22 cellular contexts compared by ENCODE assay signal in genomic region chr5:158847772-158848171, GRCh38.
"Had no signal": no experiment of that assay in that cellular context is flagged by ENCODE, and none has a peak within 500 bp of the region (broad histone marks: within the 10 kb centered on the region; RNA-seq: fewer than 3 reads in every experiment).

No MANE protein-coding gene starts in this region.

- H3K36me3 ChIP-seq: left ventricle myocardium inferior, right atrium auricular region, suprapubic skin, tibial nerve, uterus had no signal

- H3K36me3 Mint-ChIP-seq: activated CD8-positive, alpha-beta memory T cell treated with anti-CD3 and anti-CD28 coated beads, Interleukin-2, amount 10 ng/mL, durations not matched to agents 7 days and 5 days; brain; mesothelial cell of epicardium; natural killer cell treated with Interleukin-12 subunit alpha and Interleukin-12 subunit beta and Interleukin-15 and Interleukin-18, amount 100 ng/mL, for 72 hours had no signal

- H3K27ac Mint-ChIP-seq: activated CD4-positive, alpha-beta memory T cell treated with anti-CD3 and anti-CD28 coated beads, Interleukin-2, amount 10 ng/mL, durations not matched to agents 7 days and 5 days; activated CD4-positive, alpha-beta T cell treated with anti-CD3 and anti-CD28 coated beads, Interleukin-2, amount 10 ng/mL, durations not matched to agents 24 days and 14 days; activated CD8-positive, alpha-beta memory T cell treated with anti-CD3 and anti-CD28 coated beads, Interleukin-2, amount 10 ng/mL, durations not matched to agents 7 days and 5 days; brain; effector memory CD8-positive, alpha-beta T cell; mesothelial cell of epicardium; natural killer cell treated with Interleukin-12 subunit alpha and Interleukin-12 subunit beta and Interleukin-15 and Interleukin-18, amount 100 ng/mL, for 72 hours; progenitor cell of endocrine pancreas; stimulated activated naive CD8-positive, alpha-beta T cell treated with anti-CD3 and anti-CD28 coated beads, Interleukin-15, amount 100 ng/mL, for 72 hours had no signal

- H3K27me3 ChIP-seq: right atrium auricular region, suprapubic skin, tibial nerve, uterus had no signal

- H3K9me3 Mint-ChIP-seq: activated CD4-positive, alpha-beta memory T cell treated with anti-CD3 and anti-CD28 coated beads, Interleukin-2, amount 10 ng/mL, durations not matched to agents 7 days and 5 days; brain; effector memory CD8-positive, alpha-beta T cell; mesothelial cell of epicardium; natural killer cell treated with Interleukin-12 subunit alpha and Interleukin-12 subunit beta and Interleukin-15 and Interleukin-18, amount 100 ng/mL, for 72 hours; stimulated activated naive CD8-positive, alpha-beta T cell treated with anti-CD3 and anti-CD28 coated beads, Interleukin-15, amount 100 ng/mL, for 72 hours had no signal

- H3K27ac ChIP-seq: left ventricle myocardium inferior, right atrium auricular region, suprapubic skin, uterus had no signal

- H3K27me3 Mint-ChIP-seq: brain; stimulated activated naive CD8-positive, alpha-beta T cell treated with anti-CD3 and anti-CD28 coated beads, Interleukin-15, amount 100 ng/mL, for 72 hours had no signal

- DNase-seq: activated CD4-positive, alpha-beta memory T cell treated with anti-CD3 and anti-CD28 coated beads, Interleukin-2, amount 10 ng/mL, durations not matched to agents 7 days and 5 days; activated CD4-positive, alpha-beta T cell treated with anti-CD3 and anti-CD28 coated beads, Interleukin-2, amount 10 ng/mL, durations not matched to agents 24 days and 14 days; activated CD8-positive, alpha-beta memory T cell treated with anti-CD3 and anti-CD28 coated beads, Interleukin-2, amount 10 ng/mL, durations not matched to agents 7 days and 5 days; activated gamma-delta T cell; activated naive CD4-positive, alpha-beta T cell treated with anti-CD3 and anti-CD28 coated beads, Interleukin-2, amount 50 U/mL, for 16 hours; activated T-cell treated with anti-CD3 and anti-CD28 coated beads for 4 hours; anterior cingulate cortex; dermis blood vessel endothelial cell; effector memory CD8-positive, alpha-beta T cell; hippocampal formation; left ventricle myocardium inferior; stimulated activated CD4-positive, alpha-beta T cell treated with anti-CD3 and anti-CD28 coated beads, Interleukin-4, amount 100 ng/mL, for 24 hours; stimulated activated naive CD8-positive, alpha-beta T cell treated with anti-CD3 and anti-CD28 coated beads, Interleukin-15, amount 100 ng/mL, for 72 hours; T-helper 2 cell; uterus had no signal

- H3K9me3 ChIP-seq: left ventricle myocardium inferior, right atrium auricular region, suprapubic skin, tibial nerve, uterus had no signal

- H3K4me1 Mint-ChIP-seq: mesothelial cell of epicardium; stimulated activated naive CD8-positive, alpha-beta T cell treated with anti-CD3 and anti-CD28 coated beads, Interleukin-15, amount 100 ng/mL, for 72 hours had no signal

- H3K4me1 ChIP-seq: suprapubic skin, uterus had no signal

- H3K4me3 Mint-ChIP-seq: activated CD4-positive, alpha-beta memory T cell treated with anti-CD3 and anti-CD28 coated beads, Interleukin-2, amount 10 ng/mL, durations not matched to agents 7 days and 5 days; activated CD4-positive, alpha-beta T cell treated with anti-CD3 and anti-CD28 coated beads, Interleukin-2, amount 10 ng/mL, durations not matched to agents 24 days and 14 days; activated CD8-positive, alpha-beta memory T cell treated with anti-CD3 and anti-CD28 coated beads, Interleukin-2, amount 10 ng/mL, durations not matched to agents 7 days and 5 days; brain; effector memory CD8-positive, alpha-beta T cell; mesothelial cell of epicardium; natural killer cell treated with Interleukin-12 subunit alpha and Interleukin-12 subunit beta and Interleukin-15 and Interleukin-18, amount 100 ng/mL, for 72 hours; stimulated activated naive CD8-positive, alpha-beta T cell treated with anti-CD3 and anti-CD28 coated beads, Interleukin-15, amount 100 ng/mL, for 72 hours had no signal

- H3K4me3 ChIP-seq: left ventricle myocardium inferior, right atrium auricular region, suprapubic skin, tibial nerve, uterus had no signal
